ENCODE assay signal across 1 cellular context in the genomic region with DNA sequence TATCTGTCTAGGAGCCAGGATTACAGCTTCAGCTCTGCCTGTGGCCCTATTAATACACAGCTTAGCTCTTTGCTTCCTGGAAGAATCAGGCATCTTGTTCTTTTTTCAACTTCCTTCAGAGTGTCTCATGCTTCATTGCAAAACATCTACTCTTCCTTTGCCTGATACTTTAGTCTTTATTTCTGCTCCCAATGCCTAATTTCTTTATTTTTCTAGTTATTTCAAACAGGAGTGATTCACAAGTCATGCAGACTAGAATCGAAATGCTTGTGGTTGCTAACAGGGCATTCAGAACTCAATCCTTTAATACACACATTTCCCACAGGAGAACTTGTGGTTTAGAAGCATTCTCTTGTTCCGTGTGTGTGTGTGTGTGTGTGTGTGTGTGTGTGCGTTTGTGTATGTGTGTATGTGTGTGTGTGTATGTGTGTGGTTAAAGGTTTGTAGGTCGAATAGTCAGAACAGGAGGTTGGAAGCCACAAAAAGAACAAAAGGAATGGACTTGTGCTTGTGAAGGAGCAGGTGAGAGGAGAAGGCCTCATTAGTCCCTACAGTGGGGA.
TF ChIP-seq lines count a peak whose summit lies in the region.

No MANE protein-coding gene starts in this region.

TF ChIP-seq in HepG2, 621 proteins besides CTCF, POLR2A, EP300 and RAD21:
- TF ChIP-seq XBP1 (CRISPR knock-in tag; IDR thresholded peaks at IDR 0.05): no peak
- TF ChIP-seq FOXM1 (CRISPR knock-in tag; IDR thresholded peaks at IDR 0.05): no peak
- TF ChIP-seq ZBTB7B (CRISPR knock-in tag; IDR thresholded peaks at IDR 0.05): no peak
- no peak for TF ChIP-seq NFYC (CRISPR knock-in tag; IDR thresholded peaks at IDR 0.05)
- TF ChIP-seq, protein P1, sequence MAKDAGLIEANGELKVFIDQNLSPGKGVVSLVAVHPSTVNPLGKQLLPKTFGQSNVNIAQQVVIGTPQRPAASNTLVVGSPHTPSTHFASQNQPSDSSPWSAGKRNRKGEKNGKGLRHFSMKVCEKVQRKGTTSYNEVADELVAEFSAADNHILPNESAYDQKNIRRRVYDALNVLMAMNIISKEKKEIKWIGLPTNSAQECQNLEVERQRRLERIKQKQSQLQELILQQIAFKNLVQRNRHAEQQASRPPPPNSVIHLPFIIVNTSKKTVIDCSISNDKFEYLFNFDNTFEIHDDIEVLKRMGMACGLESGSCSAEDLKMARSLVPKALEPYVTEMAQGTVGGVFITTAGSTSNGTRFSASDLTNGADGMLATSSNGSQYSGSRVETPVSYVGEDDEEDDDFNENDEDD (CRISPR knock-in tag; IDR thresholded peaks at IDR 0.05; ENCODE audit: borderline replicate concordance): no peak
- TF ChIP-seq EEA1 (CRISPR knock-in tag; IDR thresholded peaks at IDR 0.05; ENCODE audit: borderline replicate concordance): no peak
- no peak for TF ChIP-seq SPEN (CRISPR knock-in tag; IDR thresholded peaks at IDR 0.05; ENCODE audit: low read depth)
- TF ChIP-seq CENPX (CRISPR knock-in tag; IDR thresholded peaks at IDR 0.05): no peak
- TF ChIP-seq ZNF543 (CRISPR knock-in tag; IDR thresholded peaks at IDR 0.05): no peak
